In the genomic region with DNA sequence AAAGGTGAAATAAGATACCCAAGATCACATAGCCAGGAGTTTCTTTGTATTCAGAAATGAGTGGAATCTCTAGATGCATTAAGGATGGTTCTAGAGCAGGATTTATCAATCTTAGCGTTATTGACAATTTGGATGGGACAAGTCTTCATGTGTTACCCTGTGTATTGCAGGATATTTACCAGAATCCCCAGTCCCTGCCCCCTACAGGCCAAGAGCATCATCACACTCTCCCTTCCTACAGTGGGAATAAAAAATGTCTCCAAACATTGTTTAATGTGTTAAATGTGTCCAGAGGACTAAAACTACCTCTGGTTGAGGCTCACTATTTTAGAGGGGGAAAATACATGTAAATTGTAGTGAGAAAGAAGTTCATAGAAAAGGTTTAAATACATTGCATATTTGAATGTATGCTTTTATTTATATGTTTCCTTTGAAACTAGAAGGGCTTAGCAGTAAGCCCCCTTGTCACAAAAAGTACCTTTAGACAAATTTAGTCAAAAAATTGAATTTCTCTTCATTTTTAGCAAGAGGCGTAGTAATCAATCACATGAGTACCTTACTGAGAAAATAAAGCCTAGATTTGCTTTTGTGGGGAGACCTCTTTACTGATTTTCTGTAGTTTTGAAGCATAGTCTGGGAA, we compare ENCODE assay signal across 8 cellular contexts.
A peak's percentile ranks its signal among the peaks of the same experiment; 100 is the strongest.
DNase-seq lines count a peak whose midpoint lies in the region; ATAC-seq and TF ChIP-seq lines count a peak whose summit lies in the region.

No MANE protein-coding gene starts in this region.

- no peaks in the 10 kb centered on the region for H3K36me3 ChIP-seq in MM.1S (replicated peaks; ENCODE audit: insufficient read depth, low read length)
- H3K36me3 ChIP-seq in gastroesophageal sphincter: peaks cover 0 to 11% of the 10 kb centered on the region in 2 donors
- peaks cover 0 to 36% (median 8%) of the 10 kb centered on the region in 6 donors for H3K36me3 ChIP-seq in spleen

- H3K4me1 ChIP-seq in MM.1S (ENCODE audit: low read length): no peaks in the 10 kb centered on the region
- H3K4me1 ChIP-seq in gastroesophageal sphincter: peaks cover 0 to 23% (median 0%) of the 10 kb centered on the region in 3 donors
- H3K4me1 ChIP-seq in spleen: peaks cover 0 to 14% (median 0%) of the 10 kb centered on the region in 6 donors

- intact Hi-C loops in spleen (cut with DNase I; ENCODE audit: low total_unique reads): no loop called here

- H3K9me3 ChIP-seq in MM.1S (replicated peaks; ENCODE audit: insufficient read depth, low read length) (no peaks in the 10 kb centered on the region), gastroesophageal sphincter (no peaks in the 10 kb centered on the region), spleen (no peaks in the 10 kb centered on the region)

- TF ChIP-seq POLR2A in gastroesophageal sphincter (IDR thresholded peaks at IDR 0.05) (no peak), spleen (IDR thresholded peaks at IDR 0.05) (no peak)

- H3K79me2 ChIP-seq in MM.1S (ENCODE audit: low read length): peaks cover 4% of the 10 kb centered on the region; the same call in 1 of the 2 replicates

- 83 to 88% methylated on average over 2 of the region's 2 CpGs for WGBS in gastroesophageal sphincter (ENCODE audit: low coverage in 1 of 2), 2 donors
- WGBS in spleen, 5 donors: 85 to 95% (median 92%) methylated on average over 2 of the region's 2 CpGs

- no peaks in the 10 kb centered on the region for H4K20me1 ChIP-seq in MM.1S (ENCODE audit: insufficient read depth, low read length)

- DNase-seq in AG08395 (ENCODE audit: low spot score) (peak; percentile 32), GM12865 (ENCODE audit: low read depth) (peak; percentile 42), MM.1S (peak; percentile 18), spleen (no peak)
- DNase-seq in activated CD4-positive, alpha-beta T cell treated with anti-CD3 and anti-CD28 coated beads, Interleukin-2, amount 50 U/mL, for 48 hours: peak; percentile 39 to 49

- no peaks in the 10 kb centered on the region for H3K27me3 ChIP-seq in MM.1S (replicated peaks; ENCODE audit: insufficient read depth, low read length)
- H3K27me3 ChIP-seq in gastroesophageal sphincter: no peaks in the 10 kb centered on the region
- no peaks in the 10 kb centered on the region for H3K27me3 ChIP-seq in spleen (replicated peaks in 1 of 7)

- ATAC-seq in gastroesophageal sphincter (no peak), GM19397 (IDR thresholded peaks at IDR 0.05; ENCODE audit: unreplicated experiment) (no peak), GM18519 (IDR thresholded peaks at IDR 0.05; ENCODE audit: low FRiP score, unreplicated experiment) (no peak)

- H3K4me3 ChIP-seq in GM12865 (ENCODE audit: low read depth, low read length): no peak overlapping the region
- no peak overlapping the region for H3K4me3 ChIP-seq in MM.1S (ENCODE audit: low read length)
- no peak overlapping the region for H3K4me3 ChIP-seq in gastroesophageal sphincter
- no peak overlapping the region for H3K4me3 ChIP-seq in spleen

- H3K9ac ChIP-seq in MM.1S (ENCODE audit: low read length): no peak overlapping the region

- TF ChIP-seq CTCF in GM12865 (IDR thresholded peaks at IDR 0.05; ENCODE audit: insufficient read depth, low read depth, low read length, missing control alignments) (peak; percentile 87), MM.1S (IDR thresholded peaks at IDR 0.05; ENCODE audit: low read length) (peak; percentile 84), gastroesophageal sphincter (IDR thresholded peaks at IDR 0.05) (peak; percentile 35 to 61 (median 44)), spleen (IDR thresholded peaks at IDR 0.05 in 8 of 11, conservative IDR thresholded peaks at IDR 0.05 in 3 of 11) (peak; percentile 22 to 77 (median 63))

- no peaks in the 10 kb centered on the region for H3K9me2 ChIP-seq in MM.1S (replicated peaks; ENCODE audit: insufficient read depth, low read length)

- TF ChIP-seq EP300 in gastroesophageal sphincter (IDR thresholded peaks at IDR 0.05): no peak

- H2AFZ ChIP-seq in MM.1S (ENCODE audit: low read length): no peak overlapping the region

- H3K4me2 ChIP-seq in MM.1S (ENCODE audit: low read depth, low read length): no peak overlapping the region

- no peaks in the 10 kb centered on the region for H3F3A ChIP-seq in MM.1S (ENCODE audit: insufficient read depth, low read length)

- no peak overlapping the region for H3K27ac ChIP-seq in MM.1S (ENCODE audit: low read length)
- no peak overlapping the region for H3K27ac ChIP-seq in gastroesophageal sphincter
- no peak overlapping the region for H3K27ac ChIP-seq in spleen
